20 cellular contexts compared by ENCODE assay signal in genomic region chr15:92462771-92463170, GRCh38.
DNase-seq lines count a peak whose midpoint lies in the region; FAIRE-seq and TF ChIP-seq lines count a peak whose summit lies in the region.
"Had no signal": no experiment of that assay in that cellular context is flagged by ENCODE, and none has a peak within 500 bp of the region (broad histone marks: within the 10 kb centered on the region; RNA-seq: fewer than 3 reads in every experiment).

No MANE protein-coding gene starts in this region.

- no peak overlapping the region for H3K27ac ChIP-seq in astrocyte (ENCODE audit: low read depth, low read length)
- H3K27ac ChIP-seq in ascending aorta: no peak overlapping the region
- H3K27ac ChIP-seq: BLaER1, HL-60 had no signal

- no peak overlapping the region for H3K4me3 Mint-ChIP-seq in astrocyte (ENCODE audit: unreplicated experiment)
- H3K4me3 Mint-ChIP-seq in nephron progenitor cell: no peak overlapping the region
- H3K4me3 Mint-ChIP-seq in Caco-2 (ENCODE audit: unreplicated experiment): no peak overlapping the region
- H3K4me3 Mint-ChIP-seq: CD8-positive, alpha-beta T cell; GM23338 had no signal

- intact Hi-C loops in ascending aorta (cut with DNase I): no loop called here
- intact Hi-C loops in Caco-2 (cut with micrococcal nuclease; ENCODE audit: unreplicated experiment): no loop called here

- H3K27me3 Mint-ChIP-seq in astrocyte (ENCODE audit: low read depth, unreplicated experiment): peaks cover 14% of the 10 kb centered on the region
- no peaks in the 10 kb centered on the region for H3K27me3 Mint-ChIP-seq in nephron progenitor cell (ENCODE audit: low read depth, poor library complexity)
- H3K27me3 Mint-ChIP-seq in Caco-2 (ENCODE audit: insufficient read depth, unreplicated experiment): peaks cover 20% of the 10 kb centered on the region

- H3K4me3 ChIP-seq in Loucy (ENCODE audit: low read length, poor library complexity, severe bottlenecking): no peak overlapping the region
- H3K4me3 ChIP-seq in astrocyte (ENCODE audit: insufficient read depth, low read depth, low read length): no peak overlapping the region
- H3K4me3 ChIP-seq in ascending aorta: no peak overlapping the region
- H3K4me3 ChIP-seq in Caco-2 (ENCODE audit: low read depth, low read length): no peak overlapping the region
- H3K4me3 ChIP-seq: BLaER1, GM23338, K562 had no signal

- no peaks in the 10 kb centered on the region for H3F3A ChIP-seq in Loucy (ENCODE audit: low read depth)

- H3K36me3 ChIP-seq in Loucy (ENCODE audit: insufficient read depth, low read length): no peaks in the 10 kb centered on the region
- no peaks in the 10 kb centered on the region for H3K36me3 ChIP-seq in astrocyte (ENCODE audit: insufficient read depth, low read length)
- no peaks in the 10 kb centered on the region for H3K36me3 ChIP-seq in ascending aorta
- H3K36me3 ChIP-seq in Caco-2 (ENCODE audit: control insufficient read depth, insufficient read depth, low read length): no peaks in the 10 kb centered on the region

- no peaks in the 10 kb centered on the region for H3K9me3 Mint-ChIP-seq in astrocyte (ENCODE audit: unreplicated experiment)
- no peaks in the 10 kb centered on the region for H3K9me3 Mint-ChIP-seq in nephron progenitor cell
- no peaks in the 10 kb centered on the region for H3K9me3 Mint-ChIP-seq in Caco-2 (ENCODE audit: unreplicated experiment)
- H3K9me3 Mint-ChIP-seq: CD8-positive, alpha-beta T cell; GM23338 had no signal

- no peak overlapping the region for H3K27ac Mint-ChIP-seq in astrocyte (ENCODE audit: unreplicated experiment)
- peak overlapping the region; percentile 12 for H3K27ac Mint-ChIP-seq in nephron progenitor cell
- H3K27ac Mint-ChIP-seq in Caco-2 (ENCODE audit: unreplicated experiment): no peak overlapping the region
- H3K27ac Mint-ChIP-seq: CD8-positive, alpha-beta T cell; GM23338 had no signal

- no peaks in the 10 kb centered on the region for H4K20me1 ChIP-seq in Loucy (ENCODE audit: insufficient read depth, low read length, poor library complexity, severe bottlenecking)
- no peaks in the 10 kb centered on the region for H4K20me1 ChIP-seq in astrocyte (ENCODE audit: insufficient read depth, low read length)
- H4K20me1 ChIP-seq: BLaER1 had no signal

- CTCF ChIA-PET in Caco-2 (lab: Charles Lee): no interaction called here

- H3K4me2 ChIP-seq in Loucy (ENCODE audit: low read depth, low read length, poor library complexity, severe bottlenecking): peak overlapping the region; percentile 7
- no peak overlapping the region for H3K4me2 ChIP-seq in astrocyte (ENCODE audit: low read length)
- H3K4me2 ChIP-seq: BLaER1, GM23338 had no signal

- POLR2A ChIA-PET in Caco-2 (lab: Charles Lee): no interaction called here

- H3K27me3 ChIP-seq in Loucy (ENCODE audit: insufficient read depth, low read length, poor library complexity, severe bottlenecking) (no peaks in the 10 kb centered on the region), astrocyte (ENCODE audit: insufficient read depth, low read length) (no peaks in the 10 kb centered on the region), ascending aorta (no peaks in the 10 kb centered on the region), Caco-2 (replicated peaks; ENCODE audit: control insufficient read depth, insufficient read depth, low read length) (no peaks in the 10 kb centered on the region; the same call in none of the 2 replicates)
- H3K27me3 ChIP-seq: BLaER1 had no signal

- H2AFZ ChIP-seq in Loucy (ENCODE audit: low read length) (peak overlapping the region; percentile 4; the same call in 1 of the 2 replicates), astrocyte (ENCODE audit: low read depth, low read length) (no peak overlapping the region)
- H2AFZ ChIP-seq: GM23338 had no signal

- H3K9me2 ChIP-seq in Loucy (replicated peaks; ENCODE audit: low read depth, low read length): no peaks in the 10 kb centered on the region

- TF ChIP-seq CTCF in Loucy (conservative IDR thresholded peaks at IDR 0.05; ENCODE audit: low read length) (no peak), astrocyte (IDR thresholded peaks at IDR 0.05; ENCODE audit: insufficient read depth, low read depth, low read length) (no peak), nephron progenitor cell (IDR thresholded peaks at IDR 0.05) (no peak), ascending aorta (IDR thresholded peaks at IDR 0.05) (no peak), Caco-2 (IDR thresholded peaks at IDR 0.05; ENCODE audit: insufficient read depth in 1 of 2, low read depth in 1 of 2, low read length in 1 of 2, severe bottlenecking in 1 of 2, unreplicated experiment in 1 of 2) (no peak)

- H3K9ac ChIP-seq in Loucy (ENCODE audit: low read depth, low read length, poor library complexity, severe bottlenecking) (no peak overlapping the region), astrocyte (ENCODE audit: low read length) (no peak overlapping the region)
- H3K9ac ChIP-seq: BLaER1 had no signal

- H3K4me1 ChIP-seq in Loucy (ENCODE audit: insufficient read depth, low read length, poor library complexity, severe bottlenecking): peaks cover 15% of the 10 kb centered on the region
- H3K4me1 ChIP-seq in astrocyte (ENCODE audit: insufficient read depth, low read length): peaks cover 14% of the 10 kb centered on the region
- no peaks in the 10 kb centered on the region for H3K4me1 ChIP-seq in ascending aorta
- H3K4me1 ChIP-seq in Caco-2: no peaks in the 10 kb centered on the region

- DNase-seq in astrocyte (ENCODE audit: low read depth): peak; percentile 21
- DNase-seq in nephron progenitor cell: no peak
- DNase-seq in ascending aorta (ENCODE audit: low spot score in 2 of 2): no peak
- no peak for DNase-seq in GF-D8 (lab: John Stamatoyannopoulos, UW)
- no peak for DNase-seq in Caco-2
- DNase-seq: CD8-positive, alpha-beta T cell; DMS 273 treated with DMSO at 0.1 percent for 48 hours; DMS53; DND-41; EL; HCEC 1CT; IMR-90 had no signal

- BruUV-seq in Caco-2 (replicated peaks; lab: Mats Ljungman, UMichigan): no TSS peak

- peak; percentile 76 for FAIRE-seq in astrocyte (lab: Jason Lieb, UNC)
- FAIRE-seq: A204.1, GM12891, H54, K562 had no signal

- H3K36me3 Mint-ChIP-seq in astrocyte (ENCODE audit: low read depth, unreplicated experiment) (peaks cover 8% of the 10 kb centered on the region), nephron progenitor cell (ENCODE audit: low read depth) (peaks cover 85% of the 10 kb centered on the region), Caco-2 (ENCODE audit: insufficient read depth, unreplicated experiment) (no peaks in the 10 kb centered on the region)
- H3K36me3 Mint-ChIP-seq: CD8-positive, alpha-beta T cell had no signal

- H3K4me1 Mint-ChIP-seq in astrocyte (ENCODE audit: low read depth, unreplicated experiment): peaks cover 27% of the 10 kb centered on the region
- peaks cover 8% of the 10 kb centered on the region for H3K4me1 Mint-ChIP-seq in nephron progenitor cell
- H3K4me1 Mint-ChIP-seq in Caco-2 (ENCODE audit: low read depth, unreplicated experiment): no peaks in the 10 kb centered on the region
- H3K4me1 Mint-ChIP-seq: GM23338 had no signal

- no peaks in the 10 kb centered on the region for H3K79me2 ChIP-seq in Loucy (ENCODE audit: insufficient read depth, low read length)
- H3K79me2 ChIP-seq in astrocyte (ENCODE audit: insufficient read depth, low read length): no peaks in the 10 kb centered on the region

- H3K9me3 ChIP-seq in Loucy (ENCODE audit: insufficient read depth, low read depth, low read length) (no peaks in the 10 kb centered on the region), astrocyte (ENCODE audit: insufficient read depth, low read depth, low read length) (no peaks in the 10 kb centered on the region), ascending aorta (no peaks in the 10 kb centered on the region), Caco-2 (no peaks in the 10 kb centered on the region)
- H3K9me3 ChIP-seq: BLaER1 had no signal
